ENCODE assay signal across 8 cellular contexts in genomic region chr4:48268956-48269860, GRCh38. TPM values are rescaled to one million over a fixed set of nuclear protein-coding genes. Genes with fewer than 3 reads are reported as not detected.
DNase-seq lines count a peak whose midpoint lies in the region; ATAC-seq and TF ChIP-seq lines count a peak whose summit lies in the region.

Gene TEC, minus strand, starts transcription at chr4:48269838. Its CDS starts 41,224 bp downstream, at chr4:48228614.

- H3K4me1 Mint-ChIP-seq in GM23338 (peaks cover 14% of the 10 kb centered on the region), endodermal cell (peaks cover 8% of the 10 kb centered on the region)

- H3K36me3 ChIP-seq in GM23338 (ENCODE audit: insufficient read depth) (no peaks in the 10 kb centered on the region; the same call in 1 of the 2 replicates), Karpas-422 (ENCODE audit: insufficient read depth, low read length) (no peaks in the 10 kb centered on the region), endodermal cell (ENCODE audit: control insufficient read depth, insufficient read depth, low read length) (peaks cover 3% of the 10 kb centered on the region), mucosa of descending colon (ENCODE audit: low read depth) (no peaks in the 10 kb centered on the region)

- intact Hi-C loops in mucosa of descending colon (cut with DNase I, micrococcal nuclease), result no loop called here

- H3K9me3 ChIP-seq in Karpas-422 (ENCODE audit: low read length), result no peaks in the 10 kb centered on the region
- H3K9me3 ChIP-seq in endodermal cell (ENCODE audit: control insufficient read depth, low read length), result no peaks in the 10 kb centered on the region
- no peaks in the 10 kb centered on the region for H3K9me3 ChIP-seq in mucosa of descending colon

- peak; percentile 44 for DNase-seq in GM13976 (ENCODE audit: low spot score)
- peak; percentile 80 for DNase-seq in GM23338 (ENCODE audit: low spot score)
- DNase-seq in Karpas-422, result peak; percentile 43
- peak; percentile 89 for DNase-seq in endodermal cell
- DNase-seq in mucosa of descending colon, result peak in 1 of 3 donors; percentile 63
- DNase-seq in stimulated activated naive CD4-positive, alpha-beta T cell treated with Interleukin-2 at 50 U/mL for 16 hours (lab: John Stamatoyannopoulos, UW), result peak; percentile 23
- DNase-seq in NCI-H1694 (lab: John Stamatoyannopoulos, UW), result no peak

- H4K20me1 ChIP-seq in GM23338 (replicated peaks; ENCODE audit: insufficient read depth) (no peaks in the 10 kb centered on the region), Karpas-422 (ENCODE audit: insufficient read depth, low read depth, low read length) (no peaks in the 10 kb centered on the region)

- H3K4me1 ChIP-seq in GM23338 (ENCODE audit: insufficient read depth) (peaks cover 15% of the 10 kb centered on the region), Karpas-422 (ENCODE audit: low read length) (peaks cover 19% of the 10 kb centered on the region), endodermal cell (ENCODE audit: control insufficient read depth, insufficient read depth, low read length) (no peaks in the 10 kb centered on the region), mucosa of descending colon (ENCODE audit: low read depth) (peaks cover 13% of the 10 kb centered on the region)

- peak within 1 kb of the TSS; percentile 87 for H3K4me2 ChIP-seq in GM23338
- H3K4me2 ChIP-seq in Karpas-422 (ENCODE audit: low read depth, low read length, poor library complexity, severe bottlenecking), result peak within 1 kb of the TSS; percentile 94

- ATAC-seq in GM23338 (peak; percentile 90), mucosa of descending colon (peak; percentile 78)

- peaks cover 12% of the 10 kb centered on the region; the same call in 2 of the 3 replicates for H3K36me3 Mint-ChIP-seq in GM23338 (ENCODE audit: low read depth)
- peaks cover 6% of the 10 kb centered on the region for H3K36me3 Mint-ChIP-seq in endodermal cell (ENCODE audit: low read depth)

- in situ Hi-C loops in GM13976 (cut with MboI; ENCODE audit: low sequenced_read_pairs, unreplicated experiment), result no loop called here

- H3K4me3 Mint-ChIP-seq in GM23338, result peak within 1 kb of the TSS; percentile 98
- H3K4me3 Mint-ChIP-seq in endodermal cell, result peak within 1 kb of the TSS; percentile 81

- H3K79me2 ChIP-seq in GM23338 (replicated peaks; ENCODE audit: insufficient read depth) (peaks cover 33% of the 10 kb centered on the region), Karpas-422 (ENCODE audit: low read length) (no peaks in the 10 kb centered on the region)

- H3K9me2 ChIP-seq in GM23338 (ENCODE audit: insufficient read depth), result peaks cover 4% of the 10 kb centered on the region; the same call in 1 of the 2 replicates
- no peaks in the 10 kb centered on the region for H3K9me2 ChIP-seq in Karpas-422 (replicated peaks; ENCODE audit: insufficient read depth, low read length)

- H3K27me3 ChIP-seq in GM23338 (ENCODE audit: insufficient read depth) (no peaks in the 10 kb centered on the region), Karpas-422 (ENCODE audit: low read length) (no peaks in the 10 kb centered on the region), endodermal cell (ENCODE audit: control insufficient read depth, insufficient read depth, low read length, poor library complexity, severe bottlenecking) (no peaks in the 10 kb centered on the region)

- peaks cover 10% of the 10 kb centered on the region for H3F3A ChIP-seq in GM23338 (replicated peaks; ENCODE audit: low read depth)

- H3K9me3 Mint-ChIP-seq in GM23338 (peaks cover 19% of the 10 kb centered on the region), endodermal cell (peaks cover 10% of the 10 kb centered on the region)

- WGBS in endodermal cell (ENCODE audit: insufficient coverage in 1 of 2, insufficient read length in 1 of 2), 2 experiments, result 1 to 2% methylated on average over 16 to 63 of the region's 63 CpGs

- H3K27ac Mint-ChIP-seq in GM23338, result peak within 1 kb of the TSS; percentile 83
- H3K27ac Mint-ChIP-seq in endodermal cell, result peak within 1 kb of the TSS; percentile 87

- H3K4me3 ChIP-seq in GM23338, result peak within 1 kb of the TSS; percentile 64
- peak within 1 kb of the TSS; percentile 79 for H3K4me3 ChIP-seq in Karpas-422 (ENCODE audit: low read length)
- H3K4me3 ChIP-seq in WI38 (ENCODE audit: low read depth, low read length), result peak within 1 kb of the TSS; percentile 68
- H3K4me3 ChIP-seq in endodermal cell (ENCODE audit: low read length), result peak within 1 kb of the TSS; percentile 88
- H3K4me3 ChIP-seq in mucosa of descending colon, result peak within 1 kb of the TSS; percentile 25

- H3K27ac ChIP-seq in GM23338 (ENCODE audit: low read depth) (peak within 1 kb of the TSS; percentile 89), Karpas-422 (ENCODE audit: low read length) (no peak within 1 kb of the TSS), endodermal cell (ENCODE audit: low read depth, low read length) (no peak within 1 kb of the TSS)

- TF ChIP-seq CTCF in GM13976 (IDR thresholded peaks at IDR 0.05; ENCODE audit: borderline replicate concordance, control extremely low read depth, extremely low read depth, insufficient read depth, missing control alignments) (no peak), GM23338 (conservative IDR thresholded peaks at IDR 0.05; ENCODE audit: low read depth in 2 of 2) (no peak), WI38 (IDR thresholded peaks at IDR 0.05; ENCODE audit: low read depth, low read length) (no peak), endodermal cell (conservative IDR thresholded peaks at IDR 0.05) (no peak), mucosa of descending colon (IDR thresholded peaks at IDR 0.05) (no peak)

- H3K27me3 Mint-ChIP-seq in GM23338 (ENCODE audit: insufficient read depth, low read depth, poor library complexity), result peaks cover 7% of the 10 kb centered on the region
- no peaks in the 10 kb centered on the region for H3K27me3 Mint-ChIP-seq in endodermal cell (ENCODE audit: insufficient read depth)

- H3K9ac ChIP-seq in Karpas-422 (ENCODE audit: low read length) (peak within 1 kb of the TSS; percentile 64), endodermal cell (ENCODE audit: extremely low read depth, low read length, poor library complexity, severe bottlenecking) (peak within 1 kb of the TSS; percentile 60)

- peak within 1 kb of the TSS; percentile 97 for H2AFZ ChIP-seq in GM23338
- H2AFZ ChIP-seq in Karpas-422 (ENCODE audit: low read length), result peak within 1 kb of the TSS; percentile 96

TF ChIP-seq in GM23338, 12 proteins besides CTCF, POLR2A, EP300 and RAD21 (continues in another document):
- no peak for TF ChIP-seq ZNF114 (CRISPR knock-in tag; IDR thresholded peaks at IDR 0.05)

RNA-seq across cellular contexts. Expression of gene TEC, which starts in this region (rescaled TPM):
- total RNA-seq in GM23338 (2014; rRNA removed; shearing (Covaris generic)), result 3.0 and 8.3 TPM in 2 replicates
- 1.9 and 2.9 TPM in 2 replicates for polyA plus RNA-seq in GM23338 (2016; fragmentation: Nextera tagmentation; extraction: Ambion mirVana)
- 0.45 and 1.8 TPM in 2 replicates for total RNA-seq in Karpas-422 (2014; rRNA removed; shearing (Covaris generic); ENCODE audit: low replicate concordance)
- total RNA-seq in endodermal cell, result 1 to 10 TPM; 3.8 to 5.4 TPM
- 0.78 TPM for polyA plus RNA-seq in endodermal cell (2013, experiment 1 of 2)
- 0.91 TPM for polyA plus RNA-seq in endodermal cell (2013, experiment 2 of 2)
- 1 to 10 TPM; 3.4 to 4.0 (median 3.8) TPM for total RNA-seq in mucosa of descending colon

Comparison
In these comparisons a context has a peak if more than half of its experiments do, and no peak if none do; other contexts are left out.
1. H3K4me3 ChIP-seq: peak in every context shown above with its lines; median percentile 88 in endodermal cell; 79 in Karpas-422; 68 in WI38; 64 in GM23338; 25 in mucosa of descending colon.